Comparison of ENCODE assay signal across 37 cellular contexts in the genomic region with DNA sequence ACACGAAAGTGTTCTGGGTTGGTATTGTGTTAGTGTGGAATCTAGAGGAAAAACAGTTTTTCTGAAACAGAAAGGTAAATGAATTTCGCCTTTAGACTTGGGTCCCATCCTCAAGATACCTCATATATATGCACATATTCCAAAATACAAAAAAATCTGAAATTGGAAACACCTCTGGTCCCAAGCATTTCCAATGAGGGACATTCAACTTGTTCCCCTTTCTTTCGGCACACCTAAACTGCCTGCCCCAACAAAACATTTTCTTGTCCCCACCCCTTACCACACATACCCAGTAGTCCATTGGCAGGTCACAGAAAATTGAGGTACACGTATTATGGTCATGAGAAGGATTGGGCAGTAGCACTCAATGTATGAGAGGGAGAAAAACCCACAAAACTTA. TPM values are rescaled to one million over a fixed set of nuclear protein-coding genes. Genes with fewer than 3 reads are reported as not detected.
"Had no signal": no experiment of that assay in that cellular context is flagged by ENCODE, and none has a peak within 500 bp of the region (broad histone marks: within the 10 kb centered on the region; RNA-seq: fewer than 3 reads in every experiment).

No MANE protein-coding gene starts in this region.

- DNase-seq: activated B cell treated with CpG ODN at 0.5 μM for 24 hours; activated CD4-positive, alpha-beta T cell treated with anti-CD3 and anti-CD28 coated beads for 4 hours; activated CD4-positive, alpha-beta T cell treated with anti-CD3 and anti-CD28 coated beads, Interleukin-2, amount 50 U/mL, for 4 hours; activated CD4-positive, CD25-positive, alpha-beta regulatory T cell treated with anti-CD3 and anti-CD28 coated beads, Interleukin-2, amount 50 U/mL, for 72 hours; activated CD8-positive, alpha-beta T cell treated with anti-CD3 and anti-CD28 coated beads for 36 hours; activated gamma-delta T cell treated with Interleukin-2 at 50 U/mL for 16 hours; activated naive CD4-positive, alpha-beta T cell treated with anti-CD3 and anti-CD28 coated beads, Interleukin-2, amount 10 ng/mL, durations not matched to agents 7 days and 5 days; activated naive CD8-positive, alpha-beta T cell treated with anti-CD3 and anti-CD28 coated beads, Interleukin-2, amount 50 U/mL, for 24 hours; activated T-cell treated with anti-CD3 and anti-CD28 coated beads, Interleukin-2, amount 50 U/mL, for 1 hour; activated T-cell treated with anti-CD3 and anti-CD28 coated beads, Interleukin-2, amount 50 U/mL, for 72 hours; anterior cingulate cortex; caudate nucleus; cerebellar nuclear complex; NCI-H1048; NCI-H1105 treated with DMSO at 0.1 percent for 48 hours; NCI-H1436; NCI-H1694; NCI-H1930; NCI-H2081 treated with DMSO at 0.1 percent for 48 hours; NCI-H345; NCI-H524 treated with DMSO at 0.1 percent for 48 hours; NCI-H748 treated with DMSO at 0.1 percent for 48 hours; NK-92 treated with Interleukin-12 subunit alpha and Interleukin-12 subunit beta, amount 100 ng/mL, for 24 hours; PC-9; SIG-M5; T-helper 1 cell; T-helper 2 cell; T-helper 9 cell had no signal

- H3K4me2 ChIP-seq: PC-9 had no signal

- H3K9me3 Mint-ChIP-seq: activated B cell treated with CpG ODN at 0.5 μM for 24 hours; activated CD8-positive, alpha-beta T cell treated with anti-CD3 and anti-CD28 coated beads for 36 hours; activated naive CD4-positive, alpha-beta T cell treated with anti-CD3 and anti-CD28 coated beads, Interleukin-2, amount 10 ng/mL, durations not matched to agents 7 days and 5 days; activated naive CD8-positive, alpha-beta T cell treated with anti-CD3 and anti-CD28 coated beads, Interleukin-2, amount 50 U/mL, for 24 hours; activated T-cell treated with anti-CD3 and anti-CD28 coated beads, Interleukin-2, amount 50 U/mL, for 72 hours; brain had no signal

- H3K27ac Mint-ChIP-seq: activated B cell treated with CpG ODN at 0.5 μM for 24 hours; activated CD8-positive, alpha-beta T cell treated with anti-CD3 and anti-CD28 coated beads for 36 hours; activated naive CD4-positive, alpha-beta T cell treated with anti-CD3 and anti-CD28 coated beads, Interleukin-2, amount 10 ng/mL, durations not matched to agents 7 days and 5 days; activated naive CD8-positive, alpha-beta T cell treated with anti-CD3 and anti-CD28 coated beads, Interleukin-2, amount 50 U/mL, for 24 hours; activated T-cell treated with anti-CD3 and anti-CD28 coated beads, Interleukin-2, amount 50 U/mL, for 72 hours had no signal

- H3K4me1 Mint-ChIP-seq: activated B cell treated with CpG ODN at 0.5 μM for 24 hours; activated naive CD4-positive, alpha-beta T cell treated with anti-CD3 and anti-CD28 coated beads, Interleukin-2, amount 10 ng/mL, durations not matched to agents 7 days and 5 days had no signal

- H2AFZ ChIP-seq: PC-9 had no signal

- H3K27me3 Mint-ChIP-seq: activated B cell treated with CpG ODN at 0.5 μM for 24 hours; activated CD8-positive, alpha-beta T cell treated with anti-CD3 and anti-CD28 coated beads for 36 hours; activated naive CD4-positive, alpha-beta T cell treated with anti-CD3 and anti-CD28 coated beads, Interleukin-2, amount 10 ng/mL, durations not matched to agents 7 days and 5 days; activated naive CD8-positive, alpha-beta T cell; activated naive CD8-positive, alpha-beta T cell treated with anti-CD3 and anti-CD28 coated beads, Interleukin-2, amount 50 U/mL, for 24 hours had no signal

- ATAC-seq: activated CD8-positive, alpha-beta T cell treated with anti-CD3 and anti-CD28 coated beads for 36 hours; activated naive CD8-positive, alpha-beta T cell treated with anti-CD3 and anti-CD28 coated beads, Interleukin-2, amount 50 U/mL, for 24 hours; activated T-cell treated with anti-CD3 and anti-CD28 coated beads, Interleukin-2, amount 50 U/mL, for 72 hours; Right ventricle myocardium inferior had no signal

- H3K4me3 Mint-ChIP-seq: activated B cell treated with CpG ODN at 0.5 μM for 24 hours; activated CD8-positive, alpha-beta T cell treated with anti-CD3 and anti-CD28 coated beads for 36 hours; activated naive CD4-positive, alpha-beta T cell treated with anti-CD3 and anti-CD28 coated beads, Interleukin-2, amount 10 ng/mL, durations not matched to agents 7 days and 5 days; activated naive CD8-positive, alpha-beta T cell; activated naive CD8-positive, alpha-beta T cell treated with anti-CD3 and anti-CD28 coated beads, Interleukin-2, amount 50 U/mL, for 24 hours; activated T-cell treated with anti-CD3 and anti-CD28 coated beads, Interleukin-2, amount 50 U/mL, for 72 hours; brain had no signal

- H3K27ac ChIP-seq: PC-9, VCaP had no signal

- H3K4me3 ChIP-seq: PC-9 had no signal

RNA-seq across cellular contexts. Expression of a gene that starts 47.6 kb away (rescaled TPM):
- total RNA-seq: activated B cell treated with CpG ODN at 0.5 μM for 24 hours; activated CD8-positive, alpha-beta memory T cell treated with anti-CD3 and anti-CD28 coated beads for 36 hours; activated CD8-positive, alpha-beta T cell treated with anti-CD3 and anti-CD28 coated beads for 36 hours; activated T-cell treated with anti-CD3 and anti-CD28 coated beads, Interleukin-2, amount 50 U/mL, for 72 hours; bronchial epithelial cell; MCF 10A; NCI-H460; PC-9; Right ventricle myocardium inferior; SK-MEL-5 had no signal
